10 cellular contexts compared by ENCODE assay signal in the genomic region with DNA sequence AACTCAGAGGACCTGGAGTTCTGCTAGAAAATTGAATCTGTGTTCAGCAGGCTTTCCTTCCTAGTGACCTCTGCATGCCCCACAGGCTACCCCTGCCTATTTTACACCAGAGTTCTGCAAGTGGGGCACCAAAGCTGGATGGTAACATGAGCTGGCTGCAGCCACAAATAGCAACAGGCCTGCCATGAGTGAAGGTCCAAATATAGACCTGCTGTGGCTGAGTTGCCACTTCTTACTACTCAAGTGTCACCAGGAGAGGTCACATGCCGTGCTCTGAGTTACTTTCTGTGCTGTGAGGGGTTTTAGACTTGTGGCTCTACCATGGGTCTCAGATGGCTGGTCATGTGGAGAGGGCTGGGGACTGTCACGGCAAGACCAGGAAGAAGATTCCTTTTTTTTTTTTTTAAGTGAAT. TPM values are rescaled to one million over a fixed set of nuclear protein-coding genes. Genes with fewer than 3 reads are reported as not detected.
DNase-seq lines count a peak whose midpoint lies in the region; ATAC-seq and TF ChIP-seq lines count a peak whose summit lies in the region.
"Had no signal": no experiment of that assay in that cellular context is flagged by ENCODE, and none has a peak within 500 bp of the region (broad histone marks: within the 10 kb centered on the region; RNA-seq: fewer than 3 reads in every experiment).

A gene with protein sequence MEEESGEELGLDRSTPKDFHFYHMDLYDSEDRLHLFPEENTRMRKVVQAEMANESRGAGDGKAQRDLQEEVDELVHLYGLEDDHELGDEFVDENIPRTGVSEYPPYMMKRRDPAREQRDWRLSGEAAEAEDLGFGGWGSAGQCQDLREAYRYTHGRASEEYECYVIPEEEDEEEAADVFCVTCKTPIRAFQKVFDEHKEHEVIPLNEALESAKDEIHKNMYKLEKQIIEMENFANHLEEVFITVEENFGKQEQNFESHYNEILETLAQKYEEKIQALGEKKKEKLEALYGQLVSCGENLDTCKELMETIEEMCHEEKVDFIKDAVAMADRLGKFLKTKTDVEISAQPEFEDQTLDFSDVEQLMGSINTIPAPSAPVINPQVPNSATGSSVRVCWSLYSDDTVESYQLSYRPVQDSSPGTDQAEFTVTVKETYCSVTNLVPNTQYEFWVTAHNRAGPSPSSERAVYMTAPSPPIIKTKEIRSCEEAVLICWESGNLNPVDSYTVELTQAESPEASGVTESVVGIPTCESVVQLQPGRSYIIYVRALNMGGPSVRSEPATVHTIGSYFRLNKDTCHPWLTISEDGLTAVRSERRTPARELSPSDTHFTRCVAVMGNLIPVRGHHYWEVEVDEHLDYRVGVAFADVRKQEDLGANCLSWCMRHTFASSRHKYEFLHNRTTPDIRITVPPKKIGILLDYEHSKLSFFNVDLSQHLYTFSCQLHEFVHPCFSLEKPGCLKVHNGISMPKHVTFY (minus strand): TSS at position 76 of the 413 bp plus-strand sequence. CDS start 18,679 bp downstream, outside the sequence.

- peak; percentile 65 for ATAC-seq in GM18907 (IDR thresholded peaks at IDR 0.05; ENCODE audit: unreplicated experiment)
- ATAC-seq in HG02840 (IDR thresholded peaks at IDR 0.05; ENCODE audit: low FRiP score, unreplicated experiment): peak; percentile 37

- no peaks in the 10 kb centered on the region for H3K36me3 Mint-ChIP-seq in nephron progenitor cell (ENCODE audit: low read depth)

- H3K9me3 Mint-ChIP-seq in nephron progenitor cell: no peaks in the 10 kb centered on the region

- H3K4me3 Mint-ChIP-seq in nephron progenitor cell: peak within 1 kb of the TSS; percentile 37

- TF ChIP-seq CTCF in nephron progenitor cell (IDR thresholded peaks at IDR 0.05): no peak

- H3K4me1 Mint-ChIP-seq in nephron progenitor cell: peaks cover 38% of the 10 kb centered on the region

- peak; percentile 28 for DNase-seq in NCI-H510A (lab: John Stamatoyannopoulos, UW)
- DNase-seq in nephron progenitor cell: peak; percentile 28
- DNase-seq in mesenteric fat pad (ENCODE audit: low spot score): no peak
- no peak for DNase-seq in inferior parietal cortex (ENCODE audit: extremely low spot score)
- DNase-seq in hepatic stellate cell (ENCODE audit: low spot score): no peak
- no peak for DNase-seq in kidney glomerular epithelial cell (lab: John Stamatoyannopoulos, UW)

- peak within 1 kb of the TSS; percentile 7 for H3K27ac Mint-ChIP-seq in nephron progenitor cell

- H3K27me3 Mint-ChIP-seq in nephron progenitor cell (ENCODE audit: low read depth, poor library complexity): peaks cover 27% of the 10 kb centered on the region

RNA-seq across cellular contexts. Expression of the gene that starts here (rescaled TPM):
- not detected for total RNA-seq in mesenteric fat pad
- total RNA-seq: M059J, renal cortical epithelial cell had no signal

Comparison
In these comparisons a context has a peak if more than half of its experiments do, and no peak if none do; other contexts are left out.
1. DNase-seq: peak in NCI-H510A (single experiment) and nephron progenitor cell (single experiment); none in mesenteric fat pad (single experiment), inferior parietal cortex (single experiment), hepatic stellate cell (single experiment) and kidney glomerular epithelial cell (single experiment).